ENCODE assay signal across 1 cellular context in genomic region chr3:52715714-52716305, GRCh38.
TF ChIP-seq lines count a peak whose summit lies in the region.

No MANE protein-coding gene starts in this region.

TF ChIP-seq in H1, 55 proteins besides CTCF, POLR2A, EP300 and RAD21:
- TF ChIP-seq CREB1 (IDR thresholded peaks at IDR 0.05): no peak
- no peak for TF ChIP-seq GABPA (IDR thresholded peaks at IDR 0.05; ENCODE audit: borderline replicate concordance, insufficient read depth, low read length)
- TF ChIP-seq SUZ12 (IDR thresholded peaks at IDR 0.05; ENCODE audit: low read length): no peak
- TF ChIP-seq USF2 (IDR thresholded peaks at IDR 0.05; ENCODE audit: low read length): no peak
- TF ChIP-seq CBX8 (IDR thresholded peaks at IDR 0.05; ENCODE audit: borderline replicate concordance, low read depth, low read length): no peak
- no peak for TF ChIP-seq ASH2L (IDR thresholded peaks at IDR 0.05; ENCODE audit: low read length)
- TF ChIP-seq RFX5 (IDR thresholded peaks at IDR 0.05; ENCODE audit: borderline replicate concordance, low read depth, low read length): no peak
- no peak for TF ChIP-seq JUN (IDR thresholded peaks at IDR 0.05; ENCODE audit: low read depth, low read length)
- no peak for TF ChIP-seq KDM4A (IDR thresholded peaks at IDR 0.05; ENCODE audit: low read depth, low read length, severe bottlenecking)
- TF ChIP-seq GTF2F1 (IDR thresholded peaks at IDR 0.05; ENCODE audit: borderline replicate concordance, low read depth, low read length): no peak
- TF ChIP-seq CTBP2 (IDR thresholded peaks at IDR 0.05; ENCODE audit: borderline replicate concordance, insufficient read depth, insufficient read length, low read length): no peak
- TF ChIP-seq SP1 (IDR thresholded peaks at IDR 0.05; ENCODE audit: low read depth, low read length): no peak
- no peak for TF ChIP-seq TAF1 (IDR thresholded peaks at IDR 0.05; ENCODE audit: low read depth, low read length)
- TF ChIP-seq KDM5A (IDR thresholded peaks at IDR 0.05; ENCODE audit: low read length): no peak
